ENCODE assay signal across 24 cellular contexts in the genomic region with DNA sequence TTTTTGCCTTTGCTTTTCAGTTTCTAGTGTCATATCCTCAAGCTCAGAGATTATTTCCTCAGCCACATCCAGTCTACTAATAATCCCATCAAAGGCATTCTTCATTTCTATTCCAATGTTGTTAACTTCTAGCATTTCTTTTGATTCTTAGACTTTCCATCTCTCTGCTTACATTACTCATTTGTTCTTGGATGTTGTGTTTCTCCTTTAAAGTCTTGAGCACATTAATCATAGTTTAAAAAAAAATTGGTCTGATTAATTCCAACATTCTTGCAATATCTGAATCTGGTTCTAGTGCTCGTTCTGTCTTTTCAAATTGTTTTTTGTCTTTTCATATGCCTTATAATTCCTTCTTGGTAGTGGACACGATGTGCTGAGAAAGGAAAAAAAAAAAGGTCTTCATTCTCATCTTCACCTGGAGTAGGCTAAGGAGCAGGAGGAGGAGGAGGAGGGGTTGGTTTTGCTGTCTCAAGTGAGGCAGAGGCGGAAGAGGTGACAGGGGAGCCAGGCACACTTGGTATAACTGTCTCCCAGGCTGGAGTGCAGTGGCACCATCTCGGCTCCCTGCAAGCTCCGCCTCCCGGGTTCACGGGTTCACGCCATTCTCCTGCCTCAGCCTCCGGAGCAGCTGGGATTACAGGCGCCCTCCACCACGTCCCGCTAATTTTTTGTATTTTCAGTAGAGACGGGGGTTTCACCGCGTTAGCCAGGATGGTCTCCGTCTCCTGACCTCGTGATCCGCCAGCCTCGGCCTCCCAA.
"Had no signal": no experiment of that assay in that cellular context is flagged by ENCODE, and none has a peak within 500 bp of the region (broad histone marks: within the 10 kb centered on the region; RNA-seq: fewer than 3 reads in every experiment).

No MANE protein-coding gene starts in this region.

- H3K27ac Mint-ChIP-seq: activated B cell treated with CpG ODN at 0.5 μM for 24 hours; activated CD8-positive, alpha-beta T cell treated with anti-CD3 and anti-CD28 coated beads, Interleukin-2, amount 10 ng/mL, durations not matched to agents 7 days and 5 days; activated naive CD8-positive, alpha-beta T cell; activated T-cell treated with anti-CD3 and anti-CD28 coated beads, Interleukin-2, amount 50 U/mL, for 72 hours; naive B cell; neural progenitor cell had no signal

- H3K36me3 ChIP-seq: neural progenitor cell, pancreas, uterus had no signal

- H3K27me3 ChIP-seq: brain microvascular endothelial cell, gastroesophageal sphincter, left lung, neural progenitor cell, pancreas, sigmoid colon, uterus had no signal

- H2AFZ ChIP-seq: neural progenitor cell had no signal

- H3K9me3 ChIP-seq: esophagus squamous epithelium, gastroesophageal sphincter, left lung, pancreas, sigmoid colon, uterus had no signal

- H3K4me3 ChIP-seq: esophagus squamous epithelium, gastroesophageal sphincter, left lung, neural progenitor cell, pancreas, sigmoid colon, uterus had no signal

- H3K9me3 Mint-ChIP-seq: activated B cell treated with CpG ODN at 0.5 μM for 24 hours; activated T-cell treated with anti-CD3 and anti-CD28 coated beads, Interleukin-2, amount 50 U/mL, for 72 hours; naive B cell; neural progenitor cell had no signal

- DNase-seq: activated B cell treated with CpG ODN at 0.5 μM for 24 hours; activated CD4-positive, alpha-beta T cell treated with anti-CD3 and anti-CD28 coated beads for 48 hours; activated CD8-positive, alpha-beta memory T cell treated with anti-CD3 and anti-CD28 coated beads, Interleukin-2, amount 50 U/mL, for 48 hours; activated CD8-positive, alpha-beta T cell treated with anti-CD3 and anti-CD28 coated beads, Interleukin-2, amount 10 ng/mL, durations not matched to agents 7 days and 5 days; activated gamma-delta T cell; activated T-cell treated with anti-CD3 and anti-CD28 coated beads, Interleukin-2, amount 50 U/mL, for 72 hours; amygdala; brain microvascular endothelial cell; effector CD8-positive, alpha-beta T cell; esophagus squamous epithelium; left lung; mammary epithelial cell; naive B cell; pancreas; sigmoid colon; stimulated activated CD4-positive, alpha-beta T cell treated with anti-CD3 and anti-CD28 coated beads, Interleukin-12 subunit alpha, Interleukin-12 subunit beta, amount 100 ng/mL, for 4 hours; stimulated activated CD4-positive, alpha-beta T cell treated with anti-CD3 and anti-CD28 coated beads, Interleukin-2, amount 100 ng/mL, for 24 hours; uterus had no signal

- H3K4me2 ChIP-seq: neural progenitor cell had no signal

- H3K4me1 ChIP-seq: esophagus squamous epithelium, gastroesophageal sphincter, left lung, neural progenitor cell, pancreas, sigmoid colon, uterus had no signal

- H3K27ac ChIP-seq: brain microvascular endothelial cell, esophagus squamous epithelium, gastroesophageal sphincter, left lung, neural progenitor cell, pancreas, sigmoid colon, uterus had no signal

- FAIRE-seq: endothelial cell of umbilical vein, keratinocyte, pancreas, TTC549 had no signal

- H3K4me1 Mint-ChIP-seq: activated B cell treated with CpG ODN at 0.5 μM for 24 hours, naive B cell, neural progenitor cell had no signal

- H3K36me3 Mint-ChIP-seq: naive B cell, neural progenitor cell had no signal

- H3K4me3 Mint-ChIP-seq: activated B cell treated with CpG ODN at 0.5 μM for 24 hours; activated CD8-positive, alpha-beta T cell treated with anti-CD3 and anti-CD28 coated beads, Interleukin-2, amount 10 ng/mL, durations not matched to agents 7 days and 5 days; activated naive CD8-positive, alpha-beta T cell; activated T-cell treated with anti-CD3 and anti-CD28 coated beads, Interleukin-2, amount 50 U/mL, for 72 hours; naive B cell; neural progenitor cell had no signal

- H3K9ac ChIP-seq: neural progenitor cell had no signal

- ATAC-seq: activated CD8-positive, alpha-beta T cell treated with anti-CD3 and anti-CD28 coated beads, Interleukin-2, amount 10 ng/mL, durations not matched to agents 7 days and 5 days; activated T-cell treated with anti-CD3 and anti-CD28 coated beads, Interleukin-2, amount 50 U/mL, for 72 hours; gastroesophageal sphincter; left lung; pancreas had no signal
